In the genomic region with DNA sequence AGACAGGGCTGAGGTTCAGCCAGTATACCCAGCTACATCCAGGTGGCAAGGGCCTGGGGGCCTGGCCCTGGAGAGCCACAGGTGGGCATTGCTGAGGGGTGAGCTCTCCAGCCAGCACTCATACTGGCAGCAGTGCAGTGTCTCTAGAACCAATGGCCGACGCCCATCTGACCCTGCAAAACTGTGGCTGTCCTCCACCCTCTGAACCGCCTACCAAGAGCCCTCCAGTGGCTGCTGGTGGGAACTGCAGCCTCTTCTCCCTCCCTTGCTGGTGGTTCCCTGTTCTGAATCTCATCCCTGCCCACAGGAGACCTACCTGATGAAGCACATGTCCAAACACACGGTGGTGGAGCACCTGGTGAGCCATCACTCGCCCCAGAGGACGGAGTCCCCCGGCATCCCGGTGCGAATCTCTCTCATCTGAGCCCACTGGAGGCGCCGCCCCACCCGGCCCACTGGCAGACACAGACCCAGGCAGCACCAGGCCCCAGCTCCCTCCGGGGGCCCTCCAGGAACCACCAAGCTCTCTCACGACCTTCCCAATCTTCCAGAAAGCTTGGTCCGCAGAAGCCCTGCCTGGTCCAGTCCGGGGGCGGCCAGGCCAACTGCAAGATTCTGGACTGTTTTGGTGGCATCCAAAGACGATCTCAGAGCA, we compare ENCODE assay signal across 8 cellular contexts. TPM values are rescaled to one million over a fixed set of nuclear protein-coding genes. Genes with fewer than 3 reads are reported as not detected.
DNase-seq lines count a peak whose midpoint lies in the region; ATAC-seq and TF ChIP-seq lines count a peak whose summit lies in the region.

No MANE protein-coding gene starts in this region.

- H3K27ac ChIP-seq in esophagus muscularis mucosa (replicated peaks in 1 of 4) (peak overlapping the region in 3 of 4 donors; percentile 40 to 58 (median 42)), stomach (peak overlapping the region in 2 of 5 donors; percentile 30 to 73)

- H3K36me3 ChIP-seq in esophagus muscularis mucosa (peaks cover 0 to 48% (median 42%) of the 10 kb centered on the region in 4 donors), stomach (peaks cover 9 to 63% (median 49%) of the 10 kb centered on the region in 4 donors)

- ATAC-seq in HG02642 (IDR thresholded peaks at IDR 0.05; ENCODE audit: poor library complexity, unreplicated experiment) (peak; percentile 49), GM18505 (IDR thresholded peaks at IDR 0.05; ENCODE audit: unreplicated experiment) (no peak)
- peak in 1 of 2 donors; percentile 49 for ATAC-seq in naive thymus-derived CD8-positive, alpha-beta T cell

- DNase-seq in CMK (ENCODE audit: low read depth) (peak; percentile 40), NOMO-1 treated with dmso at 0.1 percent for 144 hours (lab: John Stamatoyannopoulos, UW; ENCODE audit: unreplicated experiment) (peak; percentile 20), esophagus muscularis mucosa (ENCODE audit: extremely low spot score) (no peak), stomach (peak; percentile 78)
- DNase-seq in activated CD8-positive, alpha-beta memory T cell treated with anti-CD3 and anti-CD28 coated beads, Interleukin-2, amount 50 U/mL, for 48 hours: peak; percentile 82
- DNase-seq in naive thymus-derived CD8-positive, alpha-beta T cell: peak in 9 of 10 donors; percentile 22 to 70 (median 37)

- no peaks in the 10 kb centered on the region for H3K27me3 ChIP-seq in esophagus muscularis mucosa
- H3K27me3 ChIP-seq in stomach: no peaks in the 10 kb centered on the region

- H3K27me3 Mint-ChIP-seq in naive thymus-derived CD8-positive, alpha-beta T cell: no peaks in the 10 kb centered on the region

- peaks cover 19 to 35% (median 29%) of the 10 kb centered on the region in 4 donors for H3K4me1 Mint-ChIP-seq in naive thymus-derived CD8-positive, alpha-beta T cell

- H3K27ac Mint-ChIP-seq in naive thymus-derived CD8-positive, alpha-beta T cell: no peak overlapping the region

- TF ChIP-seq EP300 in esophagus muscularis mucosa (IDR thresholded peaks at IDR 0.05) (no peak), stomach (IDR thresholded peaks at IDR 0.05) (no peak)

- H3K4me1 ChIP-seq in esophagus muscularis mucosa (peaks cover 22 to 55% (median 40%) of the 10 kb centered on the region in 4 donors), stomach (peaks cover 13 to 45% (median 30%) of the 10 kb centered on the region in 4 donors)

- no peaks in the 10 kb centered on the region for H3K9me3 Mint-ChIP-seq in naive thymus-derived CD8-positive, alpha-beta T cell

- 78% methylated on average over 18 of the region's 18 CpGs for WGBS in esophagus muscularis mucosa
- WGBS in stomach, 5 donors: 68 to 78% (median 72%) methylated on average over 18 of the region's 18 CpGs

- TF ChIP-seq POLR2A in esophagus muscularis mucosa (IDR thresholded peaks at IDR 0.05; ENCODE audit: low read depth) (no peak), stomach (IDR thresholded peaks at IDR 0.05) (no peak), GM18505 (IDR thresholded peaks at IDR 0.05; ENCODE audit: borderline replicate concordance, extremely low read depth, insufficient read depth, insufficient read length) (no peak)

- H3K36me3 Mint-ChIP-seq in naive thymus-derived CD8-positive, alpha-beta T cell: peaks cover 0 to 38% (median 15%) of the 10 kb centered on the region in 3 donors

- TF ChIP-seq CTCF in esophagus muscularis mucosa (IDR thresholded peaks at IDR 0.05): peak; percentile 77 to 90 (median 83)
- peak in 5 of 7 experiments; percentile 79 to 94 (median 91) for TF ChIP-seq CTCF in stomach (IDR thresholded peaks at IDR 0.05)

- H3K4me3 ChIP-seq in esophagus muscularis mucosa: no peak overlapping the region
- H3K4me3 ChIP-seq in stomach: no peak overlapping the region

- no peak overlapping the region for H3K4me3 Mint-ChIP-seq in naive thymus-derived CD8-positive, alpha-beta T cell

- POLR2A ChIA-PET in naive thymus-derived CD8-positive, alpha-beta T cell (lab: Charles Lee): no interaction called here

- H3K9me3 ChIP-seq in esophagus muscularis mucosa (no peaks in the 10 kb centered on the region), stomach (no peaks in the 10 kb centered on the region)

- intact Hi-C loops in esophagus muscularis mucosa (cut with DNase I) (loop anchor here (5.0 to 10.0 kb wide), 2 partner anchors 164 to 169 kb away; no protein-coding TSS in a partner anchor), stomach (cut with DNase I; ENCODE audit: low total_unique reads) (loop anchor here (10.0 kb wide), 1 partner anchor 166 kb away; no protein-coding TSS in a partner anchor)

RNA-seq across cellular contexts. Expression of a gene that starts 22.1 kb away (rescaled TPM):
- total RNA-seq in esophagus muscularis mucosa: not detected
- total RNA-seq in naive thymus-derived CD8-positive, alpha-beta T cell: not detected
- polyA plus RNA-seq in naive thymus-derived CD8-positive, alpha-beta T cell: not detected
- total RNA-seq in stomach: not detected
- not detected for polyA plus RNA-seq in stomach

RNA-seq across cellular contexts. Expression of a gene that starts 42.5 kb away (rescaled TPM):
- 10 to 100 TPM; 17.2 to 35.3 (median 25.1) TPM for total RNA-seq in esophagus muscularis mucosa
- 10 to 100 TPM; 23.8 to 24.3 TPM for total RNA-seq in naive thymus-derived CD8-positive, alpha-beta T cell
- 10 to 100 TPM; 10.5 to 23.0 (median 15.7) TPM for polyA plus RNA-seq in naive thymus-derived CD8-positive, alpha-beta T cell
- total RNA-seq in stomach: 10 to 100 TPM in 1 of 5 donors, 1 to 10 TPM in 4; 1.3 to 49.8 (median 1.8) TPM
- 10 to 100 TPM; 10.1 to 12.6 (median 11.8) TPM for polyA plus RNA-seq in stomach
